6 cellular contexts compared by ENCODE assay signal in the genomic region with DNA sequence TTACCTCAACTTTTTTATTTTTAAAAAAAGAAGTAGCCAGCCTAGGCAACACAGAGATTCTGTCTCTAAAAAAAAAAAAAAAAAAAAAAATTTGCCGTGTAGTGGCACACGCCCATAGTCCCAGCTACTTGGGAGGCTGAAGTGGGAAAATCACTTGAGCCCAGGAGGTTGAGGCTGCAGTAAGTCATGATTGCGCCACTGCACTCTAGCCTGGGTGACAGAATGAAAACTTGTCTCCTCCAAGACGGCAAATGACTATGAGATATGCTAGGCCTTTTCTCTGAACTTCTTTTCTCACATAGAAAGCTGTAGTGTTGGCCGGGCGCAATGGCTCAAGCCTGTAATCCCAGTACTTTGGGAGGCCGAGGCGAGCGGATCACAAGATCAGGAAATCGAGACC.
"Had no signal": no experiment of that assay in that cellular context is flagged by ENCODE, and none has a peak within 500 bp of the region (broad histone marks: within the 10 kb centered on the region; RNA-seq: fewer than 3 reads in every experiment).

No MANE protein-coding gene starts in this region.

- H3K4me3 ChIP-seq: GM23338 had no signal

- ATAC-seq: GM23338 had no signal

- DNase-seq: H9, HCEC 1CT, IMR-90, KBM-7 had no signal

- H3K27ac ChIP-seq: KMS-11 had no signal
